8 cellular contexts compared by ENCODE assay signal in genomic region chr5:95730011-95730700, GRCh38. TPM values are rescaled to one million over a fixed set of nuclear protein-coding genes. Genes with fewer than 3 reads are reported as not detected.
DNase-seq lines count a peak whose midpoint lies in the region; ATAC-seq and TF ChIP-seq lines count a peak whose summit lies in the region.

No MANE protein-coding gene starts in this region.

- no peaks in the 10 kb centered on the region for H3K36me3 ChIP-seq in Loucy (ENCODE audit: insufficient read depth, low read length)

- TF ChIP-seq CTCF in CD14-positive monocyte (IDR thresholded peaks at IDR 0.05): no peak
- TF ChIP-seq CTCF in Loucy (conservative IDR thresholded peaks at IDR 0.05; ENCODE audit: low read length): no peak
- no peak for TF ChIP-seq CTCF in natural killer cell (IDR thresholded peaks at IDR 0.05)
- TF ChIP-seq CTCF in lower leg skin (IDR thresholded peaks at IDR 0.05): no peak

- WGBS in lower leg skin, 2 donors: 35 to 46% methylated on average over 11 of the region's 11 CpGs

- ATAC-seq in natural killer cell (no peak), HG03521 (IDR thresholded peaks at IDR 0.05; ENCODE audit: unreplicated experiment) (no peak)

- H2AFZ ChIP-seq in Loucy (ENCODE audit: low read length): peak overlapping the region; percentile 83

- no peaks in the 10 kb centered on the region for H3K9me2 ChIP-seq in Loucy (replicated peaks; ENCODE audit: low read depth, low read length)

- peak overlapping the region; percentile 85 for H3K4me2 ChIP-seq in Loucy (ENCODE audit: low read depth, low read length, poor library complexity, severe bottlenecking)

- peak overlapping the region; percentile 88 for H3K4me3 ChIP-seq in Loucy (ENCODE audit: low read length, poor library complexity, severe bottlenecking)
- H3K4me3 ChIP-seq in lower leg skin (ENCODE audit: low read depth, poor library complexity, severe bottlenecking): no peak overlapping the region

- H3K4me1 ChIP-seq in Loucy (ENCODE audit: insufficient read depth, low read length, poor library complexity, severe bottlenecking): peaks cover 86% of the 10 kb centered on the region

- H3K27me3 Mint-ChIP-seq in CD14-positive monocyte (ENCODE audit: low read depth in 3 of 3): peaks cover 10 to 14% (median 10%) of the 10 kb centered on the region in 3 donors
- H3K27me3 Mint-ChIP-seq in natural killer cell (ENCODE audit: low read depth in 2 of 2): no peaks in the 10 kb centered on the region

- H3K4me1 Mint-ChIP-seq in CD14-positive monocyte: peaks cover 38% of the 10 kb centered on the region
- peaks cover 52 to 70% of the 10 kb centered on the region in 2 donors for H3K4me1 Mint-ChIP-seq in natural killer cell

- no peak for DNase-seq in CD14-positive monocyte (ENCODE audit: low spot score)
- no peak for DNase-seq in natural killer cell
- no peak for DNase-seq in NCI-H345 (lab: John Stamatoyannopoulos, UW)
- no peak for DNase-seq in COLO829 (ENCODE audit: low spot score)
- DNase-seq in lower leg skin (ENCODE audit: low spot score in 2 of 2): no peak

- H3K4me3 Mint-ChIP-seq in CD14-positive monocyte (peak overlapping the region; percentile 93 to 96), natural killer cell (peak overlapping the region; percentile 94)

- H3F3A ChIP-seq in Loucy (ENCODE audit: low read depth): no peaks in the 10 kb centered on the region

- H3K79me2 ChIP-seq in Loucy (ENCODE audit: insufficient read depth, low read length): peaks cover 53% of the 10 kb centered on the region

- H3K9me3 Mint-ChIP-seq in CD14-positive monocyte (no peaks in the 10 kb centered on the region), natural killer cell (no peaks in the 10 kb centered on the region)

- H3K9me3 ChIP-seq in Loucy (ENCODE audit: insufficient read depth, low read depth, low read length): no peaks in the 10 kb centered on the region

- peak overlapping the region; percentile 90 for H3K27ac ChIP-seq in cingulate gyrus (ENCODE audit: low read depth, low read length)

- intact Hi-C loops in CD14-positive monocyte (cut with micrococcal nuclease) (loop anchor here in 1 of 2 donors (10.0 kb wide), 1 partner anchor 95 kb away; the partner anchor contains the start of gene GLRX), natural killer cell (cut with micrococcal nuclease) (loop anchor here (2.0 to 5.0 kb wide), 4 partner anchors 31 to 107 kb away; partner anchors contain the start of gene RFESD), lower leg skin (cut with DNase I; ENCODE audit: low total_unique reads) (no loop called here)

- peaks cover 28% of the 10 kb centered on the region for H4K20me1 ChIP-seq in Loucy (ENCODE audit: insufficient read depth, low read length, poor library complexity, severe bottlenecking)

- no peak for TF ChIP-seq POLR2A in lower leg skin (IDR thresholded peaks at IDR 0.05)

- H3K9ac ChIP-seq in Loucy (ENCODE audit: low read depth, low read length, poor library complexity, severe bottlenecking): peak overlapping the region; percentile 87

- H3K27me3 ChIP-seq in Loucy (ENCODE audit: insufficient read depth, low read length, poor library complexity, severe bottlenecking): no peaks in the 10 kb centered on the region

- peak overlapping the region in 1 of 7 donors; percentile 46 for H3K27ac Mint-ChIP-seq in CD14-positive monocyte
- H3K27ac Mint-ChIP-seq in natural killer cell: peak overlapping the region; percentile 83 to 92

- no peaks in the 10 kb centered on the region for H3K36me3 Mint-ChIP-seq in CD14-positive monocyte
- H3K36me3 Mint-ChIP-seq in natural killer cell: no peaks in the 10 kb centered on the region

RNA-seq across cellular contexts. Expression of gene RHOBTB3, which starts 1.0 kb away (rescaled TPM):
- polyA plus RNA-seq in CD14-positive monocyte: 1 to 10 TPM in 1 of 2 donors, under 1 TPM in 1; 0.41 to 1.5 TPM
- 10 to 100 TPM; 46.5 to 55.1 (median 46.5) TPM for total RNA-seq in natural killer cell
- 10 to 100 TPM; 16.7 to 39.4 (median 28.2) TPM for total RNA-seq in lower leg skin

RNA-seq across cellular contexts. Expression of gene SPATA9, which starts 47.4 kb away (rescaled TPM):
- not detected for polyA plus RNA-seq in CD14-positive monocyte
- total RNA-seq in natural killer cell: 1 to 10 TPM; 1.3 to 2.1 (median 2.0) TPM
- total RNA-seq in lower leg skin: under 1 TPM in 1 of 4 donors, not detected in 3; 0.99 TPM
